Comparison of ENCODE assay signal across 32 cellular contexts in genomic region chr17:49973271-49973615, GRCh38. TPM values are rescaled to one million over a fixed set of nuclear protein-coding genes. Genes with fewer than 3 reads are reported as not detected.
"Had no signal": no experiment of that assay in that cellular context is flagged by ENCODE, and none has a peak within 500 bp of the region (broad histone marks: within the 10 kb centered on the region; RNA-seq: fewer than 3 reads in every experiment).

No MANE protein-coding gene starts in this region.

- ATAC-seq: activated CD8-positive, alpha-beta T cell treated with anti-CD3 and anti-CD28 coated beads for 36 hours; activated T-cell treated with anti-CD3 and anti-CD28 coated beads, Interleukin-2, amount 50 U/mL, for 4 hours; activated T-helper 17 cell treated with anti-CD3 and anti-CD28 coated beads, Interleukin-2, amount 50 U/mL, for 72 hours; effector memory CD8-positive, alpha-beta T cell; naive thymus-derived CD8-positive, alpha-beta T cell; right lobe of liver had no signal

- H3K4me3 ChIP-seq: right lobe of liver, thoracic aorta, upper lobe of left lung had no signal

- H3K27ac ChIP-seq: brain microvascular endothelial cell, neutrophil, right lobe of liver, thoracic aorta, upper lobe of left lung had no signal

- H3K27ac Mint-ChIP-seq: activated CD8-positive, alpha-beta T cell treated with anti-CD3 and anti-CD28 coated beads for 36 hours; activated T-helper 17 cell treated with anti-CD3 and anti-CD28 coated beads, Interleukin-2, amount 50 U/mL, for 72 hours; memory B cell; naive thymus-derived CD8-positive, alpha-beta T cell; stimulated activated naive CD8-positive, alpha-beta T cell treated with anti-CD3 and anti-CD28 coated beads, Interleukin-15, Interleukin-2, amounts not matched to agents 100 ng/mL and 50 ng/mL, for 24 hours had no signal

- H3K9me3 Mint-ChIP-seq: activated CD8-positive, alpha-beta T cell treated with anti-CD3 and anti-CD28 coated beads for 36 hours; activated T-cell treated with anti-CD3 and anti-CD28 coated beads, Interleukin-2, amount 50 U/mL, for 4 hours; activated T-helper 17 cell treated with anti-CD3 and anti-CD28 coated beads, Interleukin-2, amount 50 U/mL, for 72 hours; effector memory CD8-positive, alpha-beta T cell; memory B cell; naive thymus-derived CD8-positive, alpha-beta T cell; stimulated activated naive CD8-positive, alpha-beta T cell treated with anti-CD3 and anti-CD28 coated beads, Interleukin-15, Interleukin-2, amounts not matched to agents 100 ng/mL and 50 ng/mL, for 24 hours had no signal

- H3K36me3 Mint-ChIP-seq: memory B cell; naive thymus-derived CD8-positive, alpha-beta T cell had no signal

- H3K9me3 ChIP-seq: neutrophil, right lobe of liver, thoracic aorta, upper lobe of left lung had no signal

- DNase-seq: activated CD4-positive, alpha-beta T cell treated with anti-CD3 and anti-CD28 coated beads for 1 hour; activated CD4-positive, alpha-beta T cell treated with anti-CD3 and anti-CD28 coated beads, Interleukin-2, amount 50 U/mL, for 1 hour; activated CD8-positive, alpha-beta T cell treated with anti-CD3 and anti-CD28 coated beads for 36 hours; activated gamma-delta T cell treated with Interleukin-2 at 50 U/mL for 16 hours; activated naive CD4-positive, alpha-beta T cell treated with anti-CD3 and anti-CD28 coated beads, Interleukin-2, amount 50 U/mL, for 16 hours; activated T-cell treated with anti-CD3 and anti-CD28 coated beads, Interleukin-2, amount 50 U/mL, for 4 hours; amniotic stem cell; brain microvascular endothelial cell; cortex of kidney; effector memory CD8-positive, alpha-beta T cell; foreskin fibroblast; head of caudate nucleus; hippocampal formation; midbrain; naive thymus-derived CD8-positive, alpha-beta T cell; right lobe of liver; stimulated activated CD4-positive, alpha-beta T cell treated with anti-CD3 and anti-CD28 coated beads, Interleukin-12 subunit alpha, Interleukin-12 subunit beta, amount 100 ng/mL, for 4 hours; stimulated activated CD4-positive, alpha-beta T cell treated with anti-CD3 and anti-CD28 coated beads, Interleukin-4, amount 100 ng/mL, for 1 hour; T1000; upper lobe of left lung had no signal

- H3K4me3 Mint-ChIP-seq: activated CD8-positive, alpha-beta T cell treated with anti-CD3 and anti-CD28 coated beads for 36 hours; activated T-cell treated with anti-CD3 and anti-CD28 coated beads, Interleukin-2, amount 50 U/mL, for 4 hours; activated T-helper 17 cell treated with anti-CD3 and anti-CD28 coated beads, Interleukin-2, amount 50 U/mL, for 72 hours; memory B cell; stimulated activated naive CD8-positive, alpha-beta T cell treated with anti-CD3 and anti-CD28 coated beads, Interleukin-15, Interleukin-2, amounts not matched to agents 100 ng/mL and 50 ng/mL, for 24 hours had no signal

- H3K36me3 ChIP-seq: brain microvascular endothelial cell, neutrophil, right lobe of liver, thoracic aorta, upper lobe of left lung had no signal

RNA-seq across cellular contexts. Expression of gene DLX4, which starts 4.3 kb away (rescaled TPM):
- total RNA-seq: astrocyte; endothelial cell of umbilical vein; osteocyte; right lobe of liver; skeletal muscle tissue; T-helper 1 cell treated with Interleukin-12 subunit alpha and Interleukin-12 subunit beta and Interleukin-4 antibody, amounts not matched to agents 30 ng/mL and 1 ng/mL, for 36 hours; thoracic aorta had no signal
- polyA plus RNA-seq: endothelial cell of umbilical vein had no signal

RNA-seq across cellular contexts. Expression of gene DLX3, which starts 21.8 kb away (rescaled TPM):
- total RNA-seq: activated CD8-positive, alpha-beta T cell treated with anti-CD3 and anti-CD28 coated beads for 36 hours; activated T-helper 17 cell treated with anti-CD3 and anti-CD28 coated beads, Interleukin-2, amount 50 U/mL, for 72 hours; cardiac septum; endothelial cell of umbilical vein; osteocyte; renal cortical epithelial cell; right lobe of liver; skeletal muscle tissue; T-helper 1 cell treated with Interleukin-12 subunit alpha and Interleukin-12 subunit beta and Interleukin-4 antibody, amounts not matched to agents 30 ng/mL and 1 ng/mL, for 36 hours had no signal
- polyA plus RNA-seq: endothelial cell of umbilical vein had no signal
